ENCODE assay signal across 6 cellular contexts in the genomic region with DNA sequence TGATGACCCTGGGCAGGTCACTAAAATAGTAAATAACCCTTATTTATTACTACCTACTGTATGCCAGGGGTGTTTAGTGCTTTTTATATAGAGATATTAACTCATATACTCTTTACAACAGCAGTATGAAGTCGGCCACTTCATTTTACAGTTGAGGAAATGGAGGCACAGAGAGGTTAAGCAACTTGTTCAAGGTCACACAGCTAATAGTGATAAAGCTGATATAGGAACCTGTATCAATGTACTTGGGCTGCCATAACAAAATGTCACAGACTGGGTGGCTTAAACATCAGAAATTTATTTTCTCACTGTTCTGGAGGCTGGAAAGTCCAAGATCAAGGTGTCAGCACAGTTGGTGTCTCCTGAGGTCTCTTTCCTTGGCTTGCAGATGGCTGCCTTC.
"Had no signal": no experiment of that assay in that cellular context is flagged by ENCODE, and none has a peak within 500 bp of the region (broad histone marks: within the 10 kb centered on the region; RNA-seq: fewer than 3 reads in every experiment).

No MANE protein-coding gene starts in this region.

- H3K4me3 Mint-ChIP-seq: GM23338 had no signal

- H3K4me3 ChIP-seq: GM23338, HAP-1 had no signal

- H3K9me3 ChIP-seq: HAP-1 had no signal

- H3K27ac Mint-ChIP-seq: GM23338, IgD-negative memory B cell had no signal

- H3K4me1 ChIP-seq: HAP-1 had no signal

- H3K27me3 Mint-ChIP-seq: IgD-negative memory B cell had no signal

- H2AFZ ChIP-seq: GM23338 had no signal

- H3K36me3 ChIP-seq: HAP-1 had no signal

- ATAC-seq: HCT116 had no signal

- H3K4me2 ChIP-seq: GM23338 had no signal

- H3K9me3 Mint-ChIP-seq: GM23338 had no signal

- DNase-seq: H7, KG1 had no signal
